ENCODE assay signal across 3 cellular contexts in genomic region chr6:119799633-119800032, GRCh38.
TF ChIP-seq lines count a peak whose summit lies in the region.

No MANE protein-coding gene starts in this region.

TF ChIP-seq in GM23338, 12 proteins besides CTCF, POLR2A, EP300 and RAD21 (continues in another document):
- TF ChIP-seq CREB1 (CRISPR knock-in tag; IDR thresholded peaks at IDR 0.05; ENCODE audit: low read depth) (no peak), POLR2AphosphoS5 (IDR thresholded peaks at IDR 0.05; ENCODE audit: low read depth) (no peak), EZH2phosphoT487 (IDR thresholded peaks at IDR 0.05; ENCODE audit: unreplicated experiment) (no peak), STAT1 (IDR thresholded peaks at IDR 0.05; ENCODE audit: unreplicated experiment) (no peak), ETS1 (IDR thresholded peaks at IDR 0.05) (no peak), JUNB (IDR thresholded peaks at IDR 0.05; ENCODE audit: unreplicated experiment) (no peak), NANOG (IDR thresholded peaks at IDR 0.05; ENCODE audit: borderline replicate concordance) (no peak), EZH2 (IDR thresholded peaks at IDR 0.05; ENCODE audit: low read depth, unreplicated experiment) (no peak), REST (IDR thresholded peaks at IDR 0.05; ENCODE audit: unreplicated experiment) (no peak), ZNF114 (CRISPR knock-in tag; IDR thresholded peaks at IDR 0.05) (no peak)

TF ChIP-seq in H1, 55 proteins besides CTCF, POLR2A, EP300 and RAD21:
- no peak for TF ChIP-seq SP2 (IDR thresholded peaks at IDR 0.05; ENCODE audit: low read length)

TF ChIP-seq in neural cell, 6 proteins besides CTCF, POLR2A, EP300 and RAD21:
- TF ChIP-seq TAF1 (IDR thresholded peaks at IDR 0.05; ENCODE audit: low read depth) (no peak), POLR2AphosphoS5 (IDR thresholded peaks at IDR 0.05) (peak; percentile 68), MXI1 (conservative IDR thresholded peaks at IDR 0.05; ENCODE audit: poor library complexity, severe bottlenecking) (no peak), SMC3 (conservative IDR thresholded peaks at IDR 0.05; ENCODE audit: poor library complexity) (no peak), EZH2 (IDR thresholded peaks at IDR 0.05; ENCODE audit: borderline replicate concordance, insufficient read depth, low read length, poor library complexity, severe bottlenecking) (no peak), REST (IDR thresholded peaks at IDR 0.05; ENCODE audit: borderline replicate concordance) (peak; percentile 69)
